In genomic region chr17:11264183-11264871, GRCh38 we compare ENCODE assay signal across 1 cellular context.
TF ChIP-seq lines count a peak whose summit lies in the region.

No MANE protein-coding gene starts in this region.

TF ChIP-seq in A549, 52 proteins besides CTCF, POLR2A, EP300 and RAD21 (continued from another document):
- peak; percentile 57 for TF ChIP-seq USF2 (IDR thresholded peaks at IDR 0.05)
- no peak for TF ChIP-seq BCL3 (IDR thresholded peaks at IDR 0.05)
- TF ChIP-seq HOXA7 (CRISPR knock-in tag; IDR thresholded peaks at IDR 0.05) = no peak
- peak in 1 of 2 experiments; percentile 54; a peak in 2 of 4 replicates for TF ChIP-seq CEBPB (IDR thresholded peaks at IDR 0.05)
- no peak for TF ChIP-seq RCOR1 (IDR thresholded peaks at IDR 0.05; ENCODE audit: low read depth, low read length)
